Comparison of ENCODE assay signal across 34 cellular contexts in genomic region chr3:89144080-89144479, GRCh38. TPM values are rescaled to one million over a fixed set of nuclear protein-coding genes. Genes with fewer than 3 reads are reported as not detected.
"Had no signal": no experiment of that assay in that cellular context is flagged by ENCODE, and none has a peak within 500 bp of the region (broad histone marks: within the 10 kb centered on the region; RNA-seq: fewer than 3 reads in every experiment).

No MANE protein-coding gene starts in this region.

- H3K27me3 ChIP-seq: adrenal gland, breast epithelium, cardiac muscle cell, colonic mucosa, foreskin keratinocyte, gastrocnemius medialis, heart left ventricle had no signal

- H3K4me3 ChIP-seq: adrenal gland, breast epithelium, cardiac muscle cell, colonic mucosa, gastrocnemius medialis, heart left ventricle had no signal

- DNase-seq: activated B cell treated with CpG ODN at 0.5 μM for 24 hours; activated CD4-positive, alpha-beta T cell treated with anti-CD3 and anti-CD28 coated beads for 48 hours; activated CD4-positive, alpha-beta T cell treated with anti-CD3 and anti-CD28 coated beads, Interleukin-2, amount 50 U/mL, for 1 hour; activated CD4-positive, alpha-beta T cell treated with anti-CD3 and anti-CD28 coated beads, Interleukin-2, amount 50 U/mL, for 48 hours; activated CD8-positive, alpha-beta memory T cell treated with anti-CD3 and anti-CD28 coated beads for 24 hours; activated CD8-positive, alpha-beta T cell treated with anti-CD3 and anti-CD28 coated beads for 36 hours; activated effector memory CD4-positive, alpha-beta T cell treated with Interleukin-2 at 50 U/mL for 16 hours; activated gamma-delta T cell treated with Interleukin-2 at 50 U/mL for 16 hours; activated naive CD4-positive, alpha-beta T cell treated with anti-CD3 and anti-CD28 coated beads for 36 hours; activated naive CD8-positive, alpha-beta T cell treated with anti-CD3 and anti-CD28 coated beads for 36 hours; activated naive CD8-positive, alpha-beta T cell treated with anti-CD3 and anti-CD28 coated beads, Interleukin-2, amount 50 U/mL, for 24 hours; activated T-cell treated with anti-CD3 and anti-CD28 coated beads, Interleukin-2, amount 50 U/mL, for 4 hours; adrenal gland; amygdala; aorta; central memory CD4-positive, alpha-beta T cell; cerebellar nuclear complex; colonic mucosa; effector memory CD4-positive, alpha-beta T cell; endodermal cell; foreskin keratinocyte; gastrocnemius medialis; glutamatergic neuron; heart left ventricle; T-helper 1 cell; T-helper 17 cell; T1000; WERI-Rb-1 had no signal

- ATAC-seq: activated CD4-positive, CD25-positive, alpha-beta regulatory T cell treated with anti-CD3 and anti-CD28 coated beads, Interleukin-2, amount 50 U/mL, for 24 hours; activated CD8-positive, alpha-beta T cell treated with anti-CD3 and anti-CD28 coated beads for 36 hours; activated naive CD8-positive, alpha-beta T cell treated with anti-CD3 and anti-CD28 coated beads, Interleukin-2, amount 50 U/mL, for 24 hours; activated T-cell treated with anti-CD3 and anti-CD28 coated beads, Interleukin-2, amount 50 U/mL, for 4 hours; activated T-helper 17 cell treated with anti-CD3 and anti-CD28 coated beads, Interleukin-2, amount 50 U/mL, for 72 hours; esophagus mucosa; foreskin keratinocyte; gastrocnemius medialis; heart left ventricle; T-helper 17 cell had no signal

- H3K9me3 ChIP-seq: adrenal gland, breast epithelium, colonic mucosa, gastrocnemius medialis, heart left ventricle had no signal

- H3K4me1 ChIP-seq: adrenal gland, breast epithelium, colonic mucosa, foreskin keratinocyte, gastrocnemius medialis had no signal

- H3K27ac ChIP-seq: adrenal gland, breast epithelium, cardiac muscle cell, colonic mucosa, foreskin keratinocyte, gastrocnemius medialis, heart left ventricle, WERI-Rb-1 had no signal

- H3K36me3 ChIP-seq: adrenal gland, breast epithelium, cardiac muscle cell, colonic mucosa, gastrocnemius medialis, heart left ventricle, WERI-Rb-1 had no signal

RNA-seq across cellular contexts. Expression of gene EPHA3, which starts 36.7 kb away (rescaled TPM):
- total RNA-seq: activated B cell treated with CpG ODN at 0.5 μM for 24 hours; activated CD8-positive, alpha-beta T cell treated with anti-CD3 and anti-CD28 coated beads for 36 hours; activated naive CD4-positive, alpha-beta T cell treated with anti-CD3 and anti-CD28 coated beads for 36 hours; activated T-cell treated with anti-CD3 and anti-CD28 coated beads, Interleukin-2, amount 50 U/mL, for 4 hours; dermis microvascular lymphatic vessel endothelial cell; T-helper 17 cell had no signal
- polyA plus RNA-seq: foreskin keratinocyte had no signal
